18 cellular contexts compared by ENCODE assay signal in genomic region chr12:124337628-124338027, GRCh38. TPM values are rescaled to one million over a fixed set of nuclear protein-coding genes. Genes with fewer than 3 reads are reported as not detected.
"Had no signal": no experiment of that assay in that cellular context is flagged by ENCODE, and none has a peak within 500 bp of the region (broad histone marks: within the 10 kb centered on the region; RNA-seq: fewer than 3 reads in every experiment).

No MANE protein-coding gene starts in this region.

- H3K27ac Mint-ChIP-seq: activated CD4-positive, alpha-beta T cell treated with anti-CD3 and anti-CD28 coated beads, Interleukin-2, amount 10 ng/mL, durations not matched to agents 7 days and 5 days; activated CD8-positive, alpha-beta memory T cell treated with anti-CD3 and anti-CD28 coated beads, Interleukin-2, amount 10 ng/mL, durations not matched to agents 7 days and 5 days; activated CD8-positive, alpha-beta T cell treated with anti-CD3 and anti-CD28 coated beads for 36 hours; activated naive CD4-positive, alpha-beta T cell treated with anti-CD3 and anti-CD28 coated beads, Interleukin-2, amount 10 ng/mL, durations not matched to agents 7 days and 5 days had no signal

- H3K27me3 Mint-ChIP-seq: activated CD4-positive, alpha-beta T cell treated with anti-CD3 and anti-CD28 coated beads, Interleukin-2, amount 10 ng/mL, durations not matched to agents 7 days and 5 days; activated CD8-positive, alpha-beta memory T cell treated with anti-CD3 and anti-CD28 coated beads, Interleukin-2, amount 10 ng/mL, durations not matched to agents 7 days and 5 days; activated CD8-positive, alpha-beta T cell treated with anti-CD3 and anti-CD28 coated beads for 36 hours; activated naive CD4-positive, alpha-beta T cell treated with anti-CD3 and anti-CD28 coated beads, Interleukin-2, amount 10 ng/mL, durations not matched to agents 7 days and 5 days; naive thymus-derived CD8-positive, alpha-beta T cell had no signal

- H3K9me3 Mint-ChIP-seq: activated CD4-positive, alpha-beta T cell treated with anti-CD3 and anti-CD28 coated beads, Interleukin-2, amount 10 ng/mL, durations not matched to agents 7 days and 5 days; activated CD8-positive, alpha-beta T cell treated with anti-CD3 and anti-CD28 coated beads for 36 hours; activated naive CD4-positive, alpha-beta T cell treated with anti-CD3 and anti-CD28 coated beads, Interleukin-2, amount 10 ng/mL, durations not matched to agents 7 days and 5 days; naive thymus-derived CD8-positive, alpha-beta T cell had no signal

- FAIRE-seq: astrocyte, kidney, pancreas had no signal

- ATAC-seq: activated CD8-positive, alpha-beta memory T cell treated with anti-CD3 and anti-CD28 coated beads, Interleukin-2, amount 10 ng/mL, durations not matched to agents 7 days and 5 days; activated CD8-positive, alpha-beta T cell treated with anti-CD3 and anti-CD28 coated beads for 36 hours; naive thymus-derived CD8-positive, alpha-beta T cell; pancreas; right cardiac atrium had no signal

- DNase-seq: activated CD4-positive, alpha-beta T cell treated with anti-CD3 and anti-CD28 coated beads, Interleukin-2, amount 10 ng/mL, durations not matched to agents 7 days and 5 days; activated CD8-positive, alpha-beta memory T cell treated with anti-CD3 and anti-CD28 coated beads, Interleukin-2, amount 10 ng/mL, durations not matched to agents 7 days and 5 days; activated CD8-positive, alpha-beta T cell treated with anti-CD3 and anti-CD28 coated beads for 36 hours; activated effector memory CD4-positive, alpha-beta T cell treated with anti-CD3 and anti-CD28 coated beads, Interleukin-2, amount 50 U/mL, for 16 hours; activated naive CD4-positive, alpha-beta T cell treated with anti-CD3 and anti-CD28 coated beads, Interleukin-2, amount 10 ng/mL, durations not matched to agents 7 days and 5 days; activated T-cell treated with anti-CD3 and anti-CD28 coated beads for 4 hours; adrenal gland; kidney; naive thymus-derived CD8-positive, alpha-beta T cell; psoas muscle; stimulated activated CD4-positive, alpha-beta T cell treated with anti-CD3 and anti-CD28 coated beads, Interleukin-12 subunit alpha, Interleukin-12 subunit beta, amount 100 ng/mL, for 4 hours; stimulated activated CD4-positive, alpha-beta T cell treated with anti-CD3 and anti-CD28 coated beads, Interleukin-4, amount 100 ng/mL, for 4 hours; stomach had no signal

- H3K4me3 Mint-ChIP-seq: activated CD4-positive, alpha-beta T cell treated with anti-CD3 and anti-CD28 coated beads, Interleukin-2, amount 10 ng/mL, durations not matched to agents 7 days and 5 days; activated CD8-positive, alpha-beta memory T cell treated with anti-CD3 and anti-CD28 coated beads, Interleukin-2, amount 10 ng/mL, durations not matched to agents 7 days and 5 days; activated CD8-positive, alpha-beta T cell treated with anti-CD3 and anti-CD28 coated beads for 36 hours; activated naive CD4-positive, alpha-beta T cell treated with anti-CD3 and anti-CD28 coated beads, Interleukin-2, amount 10 ng/mL, durations not matched to agents 7 days and 5 days had no signal

- H3K4me1 Mint-ChIP-seq: activated CD4-positive, alpha-beta T cell treated with anti-CD3 and anti-CD28 coated beads, Interleukin-2, amount 10 ng/mL, durations not matched to agents 7 days and 5 days; activated CD8-positive, alpha-beta memory T cell treated with anti-CD3 and anti-CD28 coated beads, Interleukin-2, amount 10 ng/mL, durations not matched to agents 7 days and 5 days; activated naive CD4-positive, alpha-beta T cell treated with anti-CD3 and anti-CD28 coated beads, Interleukin-2, amount 10 ng/mL, durations not matched to agents 7 days and 5 days had no signal

RNA-seq across cellular contexts. Expression of gene RFLNA, which starts 42.7 kb away (rescaled TPM):
- total RNA-seq: activated CD4-positive, alpha-beta T cell treated with anti-CD3 and anti-CD28 coated beads, Interleukin-2, amount 10 ng/mL, durations not matched to agents 7 days and 5 days; activated CD8-positive, alpha-beta memory T cell treated with anti-CD3 and anti-CD28 coated beads, Interleukin-2, amount 10 ng/mL, durations not matched to agents 7 days and 5 days; activated CD8-positive, alpha-beta T cell treated with anti-CD3 and anti-CD28 coated beads for 36 hours; left lobe of liver; naive thymus-derived CD8-positive, alpha-beta T cell; T-helper 2 cell treated with Interferon-gamma antibody and Interleukin-4, amounts not matched to agents 100 ng/mL and 5 ng/mL, for 36 hours had no signal
- polyA plus RNA-seq: naive thymus-derived CD8-positive, alpha-beta T cell had no signal
